8 cellular contexts compared by ENCODE assay signal in genomic region chr7:16420329-16420648, GRCh38. TPM values are rescaled to one million over a fixed set of nuclear protein-coding genes. Genes with fewer than 3 reads are reported as not detected.
DNase-seq lines count a peak whose midpoint lies in the region; ATAC-seq and TF ChIP-seq lines count a peak whose summit lies in the region.

No MANE protein-coding gene starts in this region.

- H2AFZ ChIP-seq in OCI-LY3 (ENCODE audit: low read depth, low read length), result peak overlapping the region; percentile 99

- TF ChIP-seq CTCF in OCI-LY3 (IDR thresholded peaks at IDR 0.05; ENCODE audit: low read depth, low read length) (no peak), neural crest cell (conservative IDR thresholded peaks at IDR 0.05) (no peak)

- peak overlapping the region; percentile 90 for H3K9ac ChIP-seq in OCI-LY3 (ENCODE audit: low read length)
- peak overlapping the region; percentile 84 for H3K9ac ChIP-seq in endocrine pancreas (ENCODE audit: control insufficient read depth, insufficient read depth, low read length)

- H3K27me3 ChIP-seq in CD4-positive, CD25-positive, alpha-beta regulatory T cell (ENCODE audit: control insufficient read depth, insufficient read depth, low read length), result no peaks in the 10 kb centered on the region
- H3K27me3 ChIP-seq in OCI-LY3 (ENCODE audit: low read depth, low read length) (no peaks in the 10 kb centered on the region), endocrine pancreas (ENCODE audit: control insufficient read depth, insufficient read depth, low read length) (no peaks in the 10 kb centered on the region)

- H3K27ac ChIP-seq in CD4-positive, CD25-positive, alpha-beta regulatory T cell (ENCODE audit: insufficient read depth, low read length, poor library complexity, severe bottlenecking), result peak overlapping the region; percentile 66
- peak overlapping the region; percentile 94 for H3K27ac ChIP-seq in OCI-LY3 (ENCODE audit: low read length)

- no peaks in the 10 kb centered on the region for H3K79me2 ChIP-seq in OCI-LY3 (ENCODE audit: low read length)

- H3K9me3 Mint-ChIP-seq in CD4-positive, CD25-positive, alpha-beta regulatory T cell, result peaks cover 0 to 1% (median 0%) of the 10 kb centered on the region in 7 donors
- no peaks in the 10 kb centered on the region for H3K9me3 Mint-ChIP-seq in neural crest cell

- ATAC-seq in CD4-positive, CD25-positive, alpha-beta regulatory T cell (ENCODE audit: low read depth in 2 of 2), result no peak
- ATAC-seq in GM18502 (IDR thresholded peaks at IDR 0.05; ENCODE audit: poor library complexity, unreplicated experiment) (no peak), HG02840 (IDR thresholded peaks at IDR 0.05; ENCODE audit: low FRiP score, unreplicated experiment) (no peak)

- no peaks in the 10 kb centered on the region for H4K20me1 ChIP-seq in OCI-LY3 (ENCODE audit: insufficient read depth, low read length)

- H3K9me3 ChIP-seq in CD4-positive, CD25-positive, alpha-beta regulatory T cell (ENCODE audit: control insufficient read depth in 2 of 2, low read length in 2 of 2), result no peaks in the 10 kb centered on the region
- H3K9me3 ChIP-seq in OCI-LY3 (ENCODE audit: insufficient read depth, low read length) (no peaks in the 10 kb centered on the region), endocrine pancreas (ENCODE audit: control insufficient read depth, low read length) (no peaks in the 10 kb centered on the region)

- H3K4me1 Mint-ChIP-seq in CD4-positive, CD25-positive, alpha-beta regulatory T cell, result peaks cover 0 to 16% (median 3%) of the 10 kb centered on the region in 4 donors
- peaks cover 22% of the 10 kb centered on the region for H3K4me1 Mint-ChIP-seq in neural crest cell

- H3K27ac Mint-ChIP-seq in CD4-positive, CD25-positive, alpha-beta regulatory T cell, result peak overlapping the region; percentile 27 to 86 (median 82)
- H3K27ac Mint-ChIP-seq in neural crest cell (ENCODE audit: unreplicated experiment), result peak overlapping the region; percentile 97

- no peak for DNase-seq in CD4-positive, CD25-positive, alpha-beta regulatory T cell
- DNase-seq in neural crest cell (ENCODE audit: low read depth, low spot score) (no peak), CD1c-positive myeloid dendritic cell (ENCODE audit: extremely low spot score) (no peak)
- DNase-seq in central memory CD4-positive, alpha-beta T cell, result no peak

- H3K4me1 ChIP-seq in CD4-positive, CD25-positive, alpha-beta regulatory T cell (ENCODE audit: control insufficient read depth, insufficient read depth, low read length, poor library complexity, severe bottlenecking), result peaks cover 10% of the 10 kb centered on the region
- H3K4me1 ChIP-seq in OCI-LY3 (ENCODE audit: low read length) (peaks cover 12% of the 10 kb centered on the region), endocrine pancreas (ENCODE audit: control insufficient read depth, insufficient read depth, low read length) (peaks cover 5% of the 10 kb centered on the region)

- H3K27me3 Mint-ChIP-seq in CD4-positive, CD25-positive, alpha-beta regulatory T cell, result peaks cover 10% of the 10 kb centered on the region
- no peaks in the 10 kb centered on the region for H3K27me3 Mint-ChIP-seq in neural crest cell (ENCODE audit: low read depth)

- H3K4me2 ChIP-seq in OCI-LY3 (ENCODE audit: low read length), result peak overlapping the region; percentile 92

- peak overlapping the region; percentile 78 to 91 (median 86) for H3K4me3 Mint-ChIP-seq in CD4-positive, CD25-positive, alpha-beta regulatory T cell
- H3K4me3 Mint-ChIP-seq in neural crest cell, result peak overlapping the region; percentile 83

- no peaks in the 10 kb centered on the region for H3K36me3 Mint-ChIP-seq in CD4-positive, CD25-positive, alpha-beta regulatory T cell
- no peaks in the 10 kb centered on the region for H3K36me3 Mint-ChIP-seq in neural crest cell (ENCODE audit: low read depth)

- no peaks in the 10 kb centered on the region for H3K36me3 ChIP-seq in CD4-positive, CD25-positive, alpha-beta regulatory T cell (ENCODE audit: control insufficient read depth, insufficient read depth, low read length)
- peaks cover 4% of the 10 kb centered on the region for H3K36me3 ChIP-seq in OCI-LY3 (replicated peaks; ENCODE audit: low read depth, low read length)
- H3K36me3 ChIP-seq in endocrine pancreas (ENCODE audit: control insufficient read depth, insufficient read depth, low read length), result no peaks in the 10 kb centered on the region

- peak overlapping the region; percentile 38 for H3K4me3 ChIP-seq in CD4-positive, CD25-positive, alpha-beta regulatory T cell (ENCODE audit: low read depth, low read length)
- H3K4me3 ChIP-seq in OCI-LY3 (ENCODE audit: low read length) (peak overlapping the region; percentile 98), endocrine pancreas (ENCODE audit: control insufficient read depth, insufficient read depth, low read length) (peak overlapping the region; percentile 72)

RNA-seq across cellular contexts. Expression of gene CRPPA, which starts 1.0 kb away (rescaled TPM):
- total RNA-seq in CD4-positive, CD25-positive, alpha-beta regulatory T cell, result 0.17 TPM
- polyA plus RNA-seq in CD4-positive, CD25-positive, alpha-beta regulatory T cell, result under 1 TPM in 3 of 4 donors, not detected in 1; 0.03 to 0.12 (median 0.09) TPM
- total RNA-seq in neural crest cell, result 4.0 and 4.8 TPM in 2 replicates

RNA-seq across cellular contexts. Expression of gene SOSTDC1, which starts 45.2 kb away (rescaled TPM):
- total RNA-seq in CD4-positive, CD25-positive, alpha-beta regulatory T cell, result not detected
- polyA plus RNA-seq in CD4-positive, CD25-positive, alpha-beta regulatory T cell, result not detected
- total RNA-seq in neural crest cell, result 1.2 and 1.4 TPM in 2 replicates

Comparison
In these comparisons a context has a peak if more than half of its experiments do, and no peak if none do; other contexts are left out.
1. H3K4me3 ChIP-seq: peak in every context shown above with its lines; median percentile 98 in OCI-LY3; 72 in endocrine pancreas; 38 in CD4-positive, CD25-positive, alpha-beta regulatory T cell.